8 cellular contexts compared by ENCODE assay signal in genomic region chr22:19886605-19887250, GRCh38. TPM values are rescaled to one million over a fixed set of nuclear protein-coding genes. Genes with fewer than 3 reads are reported as not detected.
DNase-seq lines count a peak whose midpoint lies in the region; ATAC-seq, FAIRE-seq and TF ChIP-seq lines count a peak whose summit lies in the region.

No MANE protein-coding gene starts in this region.

- intact Hi-C loops in CD4-positive, alpha-beta T cell (cut with DNase I, micrococcal nuclease), result loop anchor here in 1 of 2 experiments (1.0 kb wide), 1 partner anchor 31 kb away; no protein-coding TSS in a partner anchor
- intact Hi-C loops in lower lobe of right lung (cut with DNase I), result no loop called here
- intact Hi-C loops in stomach (cut with DNase I; ENCODE audit: low total_unique reads), result no loop called here

- no peaks in the 10 kb centered on the region for H3K9me3 Mint-ChIP-seq in CD4-positive, alpha-beta T cell
- no peaks in the 10 kb centered on the region for H3K9me3 Mint-ChIP-seq in activated naive CD8-positive, alpha-beta T cell treated with anti-CD3 and anti-CD28 coated beads, Interleukin-2, amount 10 ng/mL, durations not matched to agents 7 days and 5 days

- no peaks in the 10 kb centered on the region for H3K36me3 Mint-ChIP-seq in CD4-positive, alpha-beta T cell (ENCODE audit: low read depth)
- H3K36me3 Mint-ChIP-seq in activated naive CD8-positive, alpha-beta T cell treated with anti-CD3 and anti-CD28 coated beads, Interleukin-2, amount 10 ng/mL, durations not matched to agents 7 days and 5 days, result peaks cover 2% of the 10 kb centered on the region

- peak overlapping the region; percentile 76 for H3K4me3 Mint-ChIP-seq in CD4-positive, alpha-beta T cell
- peak overlapping the region; percentile 0 for H3K4me3 Mint-ChIP-seq in activated naive CD8-positive, alpha-beta T cell treated with anti-CD3 and anti-CD28 coated beads, Interleukin-2, amount 10 ng/mL, durations not matched to agents 7 days and 5 days

- no peak overlapping the region for H3K4me3 ChIP-seq in lower lobe of right lung
- no peak overlapping the region for H3K4me3 ChIP-seq in stomach

- TF ChIP-seq EP300 in stomach (IDR thresholded peaks at IDR 0.05), result no peak

- WGBS in stomach, 5 donors, result 71 to 83% (median 78%) methylated on average over 12 of the region's 12 CpGs

- H3K27me3 ChIP-seq in CD4-positive, alpha-beta T cell (ENCODE audit: control insufficient read depth, insufficient read depth, low read length), result no peaks in the 10 kb centered on the region
- H3K27me3 ChIP-seq in lower lobe of right lung (ENCODE audit: low read depth), result no peaks in the 10 kb centered on the region
- no peaks in the 10 kb centered on the region for H3K27me3 ChIP-seq in stomach

- DNase-seq in CD4-positive, alpha-beta T cell, result peak in 9 of 10 experiments; percentile 27 to 62 (median 45)
- DNase-seq in NOMO-1 treated with DMSO at 0.1 percent for 48 hours (lab: John Stamatoyannopoulos, UW; ENCODE audit: unreplicated experiment) (peak; percentile 98), lower lobe of right lung (peak; percentile 79), stomach (no peak), H54 (ENCODE audit: insufficient read length, low spot score) (no peak)
- no peak for DNase-seq in activated naive CD8-positive, alpha-beta T cell treated with anti-CD3 and anti-CD28 coated beads, Interleukin-2, amount 10 ng/mL, durations not matched to agents 7 days and 5 days

- POLR2A ChIA-PET in CD4-positive, alpha-beta T cell (lab: Charles Lee), result interaction anchor here (1.1 to 2.1 kb wide), 5 partner anchors 10 to 42 kb away, joined by 3 to 32 read pairs (median 6); partner anchors contain the start of genes GNB1L and RTL10
- POLR2A ChIA-PET in activated naive CD8-positive, alpha-beta T cell treated with anti-CD3 and anti-CD28 coated beads, Interleukin-2, amount 10 ng/mL, durations not matched to agents 7 days and 5 days (lab: Charles Lee), result interaction anchor here (0.8 to 3.4 kb wide), 4 partner anchors 9 to 121 kb away, joined by 3 to 17 read pairs (median 4); no protein-coding TSS in a partner anchor

- no peak for TF ChIP-seq POLR2A in stomach (IDR thresholded peaks at IDR 0.05)
- TF ChIP-seq POLR2A in H54 (IDR thresholded peaks at IDR 0.05; ENCODE audit: low read depth, low read length), result no peak

- peak; percentile 60 for ATAC-seq in CD4-positive, alpha-beta T cell (ENCODE audit: poor library complexity)
- peak; percentile 41 for ATAC-seq in activated naive CD8-positive, alpha-beta T cell treated with anti-CD3 and anti-CD28 coated beads, Interleukin-2, amount 10 ng/mL, durations not matched to agents 7 days and 5 days (ENCODE audit: low read depth)
- ATAC-seq in lower lobe of right lung, result peak; percentile 67 to 74
- no peak for ATAC-seq in GM18498 (IDR thresholded peaks at IDR 0.05; ENCODE audit: unreplicated experiment)
- no peak for ATAC-seq in GM21717 (IDR thresholded peaks at IDR 0.05; ENCODE audit: unreplicated experiment)

- H3K4me1 ChIP-seq in lower lobe of right lung (peaks cover 34% of the 10 kb centered on the region), stomach (peaks cover 9 to 36% (median 12%) of the 10 kb centered on the region in 4 donors)

- H3K4me1 Mint-ChIP-seq in CD4-positive, alpha-beta T cell (ENCODE audit: low read depth), result peaks cover 63% of the 10 kb centered on the region
- peaks cover 28% of the 10 kb centered on the region for H3K4me1 Mint-ChIP-seq in activated naive CD8-positive, alpha-beta T cell treated with anti-CD3 and anti-CD28 coated beads, Interleukin-2, amount 10 ng/mL, durations not matched to agents 7 days and 5 days

- peak overlapping the region; percentile 90 for H3K27ac ChIP-seq in CD4-positive, alpha-beta T cell (ENCODE audit: low read depth, low read length)
- H3K27ac ChIP-seq in lower lobe of right lung (peak overlapping the region; percentile 75), stomach (peak overlapping the region in 2 of 5 donors; percentile 17 to 42)

- peak overlapping the region; percentile 97 for H3K27ac Mint-ChIP-seq in CD4-positive, alpha-beta T cell
- H3K27ac Mint-ChIP-seq in activated naive CD8-positive, alpha-beta T cell treated with anti-CD3 and anti-CD28 coated beads, Interleukin-2, amount 10 ng/mL, durations not matched to agents 7 days and 5 days, result peak overlapping the region; percentile 84

- H3K27me3 Mint-ChIP-seq in CD4-positive, alpha-beta T cell, result no peaks in the 10 kb centered on the region
- no peaks in the 10 kb centered on the region for H3K27me3 Mint-ChIP-seq in activated naive CD8-positive, alpha-beta T cell treated with anti-CD3 and anti-CD28 coated beads, Interleukin-2, amount 10 ng/mL, durations not matched to agents 7 days and 5 days

- peaks cover 21% of the 10 kb centered on the region for H3K36me3 ChIP-seq in lower lobe of right lung
- H3K36me3 ChIP-seq in stomach, result peaks cover 0 to 63% (median 46%) of the 10 kb centered on the region in 4 donors

- no peak for FAIRE-seq in H54 (lab: Jason Lieb, UNC)

- CTCF ChIA-PET in CD4-positive, alpha-beta T cell (lab: Charles Lee), result interaction anchor here (0.9 to 2.8 kb wide), 5 partner anchors 10 to 156 kb away, joined by 3 to 10 read pairs (median 7); partner anchors contain the start of genes GNB1L and RTL10

- H3K9me3 ChIP-seq in CD4-positive, alpha-beta T cell (ENCODE audit: control insufficient read depth, low read length), result no peaks in the 10 kb centered on the region
- H3K9me3 ChIP-seq in lower lobe of right lung, result no peaks in the 10 kb centered on the region
- H3K9me3 ChIP-seq in stomach, result no peaks in the 10 kb centered on the region

- TF ChIP-seq CTCF in CD4-positive, alpha-beta T cell (IDR thresholded peaks at IDR 0.05), result no peak
- TF ChIP-seq CTCF in lower lobe of right lung (IDR thresholded peaks at IDR 0.05), result no peak
- no peak for TF ChIP-seq CTCF in stomach (IDR thresholded peaks at IDR 0.05)

RNA-seq across cellular contexts. Expression of gene GNB1L, which starts 32.1 kb away (rescaled TPM):
- total RNA-seq in CD4-positive, alpha-beta T cell, result 1 to 10 TPM; 3.0 to 6.5 TPM
- total RNA-seq in activated naive CD8-positive, alpha-beta T cell treated with anti-CD3 and anti-CD28 coated beads, Interleukin-2, amount 10 ng/mL, durations not matched to agents 7 days and 5 days, result 10 to 100 TPM; 11.9 to 12.7 TPM
- total RNA-seq in lower lobe of right lung (6.0 TPM), stomach (1 to 10 TPM in 2 of 5 donors, under 1 TPM in 2, not detected in 1; 0.29 to 4.1 (median 1.7) TPM)
- polyA plus RNA-seq in stomach, result 1 to 10 TPM; 1.8 to 6.8 (median 3.2) TPM

RNA-seq across cellular contexts. Expression of gene RTL10, which starts 32.1 kb away (rescaled TPM):
- 10 to 100 TPM; 24.7 TPM for total RNA-seq in CD4-positive, alpha-beta T cell
- 10 to 100 TPM; 18.4 to 18.9 TPM for total RNA-seq in activated naive CD8-positive, alpha-beta T cell treated with anti-CD3 and anti-CD28 coated beads, Interleukin-2, amount 10 ng/mL, durations not matched to agents 7 days and 5 days
- 24.3 TPM for total RNA-seq in lower lobe of right lung
- total RNA-seq in stomach, result 10 to 100 TPM in 2 of 5 donors, 1 to 10 TPM in 3; 1.7 to 28.1 (median 8.7) TPM
- 10 to 100 TPM in 1 of 3 donors, 1 to 10 TPM in 2; 5.2 to 12.1 (median 5.8) TPM for polyA plus RNA-seq in stomach

RNA-seq across cellular contexts. Expression of gene COMT, which starts 54.8 kb away (rescaled TPM):
- 10 to 100 TPM; 11.3 to 11.4 TPM for total RNA-seq in CD4-positive, alpha-beta T cell
- total RNA-seq in activated naive CD8-positive, alpha-beta T cell treated with anti-CD3 and anti-CD28 coated beads, Interleukin-2, amount 10 ng/mL, durations not matched to agents 7 days and 5 days, result 10 to 100 TPM; 68.6 to 70.0 TPM
- total RNA-seq in lower lobe of right lung (235 TPM), stomach (100 to 1,000 TPM in 2 of 5 donors, 10 to 100 TPM in 3; 25.1 to 137 (median 87.9) TPM)
- polyA plus RNA-seq in stomach, result 100 to 1,000 TPM; 103 to 174 (median 103) TPM

RNA-seq across cellular contexts. Expression of gene TXNRD2, which starts 54.9 kb away (rescaled TPM):
- total RNA-seq in CD4-positive, alpha-beta T cell, result 10 to 100 TPM; 18.6 to 19.5 TPM
- total RNA-seq in activated naive CD8-positive, alpha-beta T cell treated with anti-CD3 and anti-CD28 coated beads, Interleukin-2, amount 10 ng/mL, durations not matched to agents 7 days and 5 days, result 10 to 100 TPM; 20.7 to 20.8 TPM
- 47.5 TPM for total RNA-seq in lower lobe of right lung
- total RNA-seq in stomach, result 10 to 100 TPM in 4 of 5 donors, 1 to 10 TPM in 1; 6.4 to 59.4 (median 25.3) TPM
- 10 to 100 TPM; 35.1 to 69.5 (median 57.7) TPM for polyA plus RNA-seq in stomach

Comparison
In these comparisons a context has a peak if more than half of its experiments do, and no peak if none do; other contexts are left out.
1. ATAC-seq: peak in CD4-positive, alpha-beta T cell (single experiment), activated naive CD8-positive, alpha-beta T cell treated with anti-CD3 and anti-CD28 coated beads, Interleukin-2, amount 10 ng/mL, durations not matched to agents 7 days and 5 days (single experiment) and lower lobe of right lung (2 of 2); none in GM18498 (single experiment) and GM21717 (single experiment).
2. DNase-seq: peak in CD4-positive, alpha-beta T cell (9 of 10), NOMO-1 treated with DMSO at 0.1 percent for 48 hours (single experiment) and lower lobe of right lung (single experiment); none in activated naive CD8-positive, alpha-beta T cell treated with anti-CD3 and anti-CD28 coated beads, Interleukin-2, amount 10 ng/mL, durations not matched to agents 7 days and 5 days (single experiment), stomach (single experiment) and H54 (single experiment).